Comparison of ENCODE assay signal across 8 cellular contexts in the genomic region with DNA sequence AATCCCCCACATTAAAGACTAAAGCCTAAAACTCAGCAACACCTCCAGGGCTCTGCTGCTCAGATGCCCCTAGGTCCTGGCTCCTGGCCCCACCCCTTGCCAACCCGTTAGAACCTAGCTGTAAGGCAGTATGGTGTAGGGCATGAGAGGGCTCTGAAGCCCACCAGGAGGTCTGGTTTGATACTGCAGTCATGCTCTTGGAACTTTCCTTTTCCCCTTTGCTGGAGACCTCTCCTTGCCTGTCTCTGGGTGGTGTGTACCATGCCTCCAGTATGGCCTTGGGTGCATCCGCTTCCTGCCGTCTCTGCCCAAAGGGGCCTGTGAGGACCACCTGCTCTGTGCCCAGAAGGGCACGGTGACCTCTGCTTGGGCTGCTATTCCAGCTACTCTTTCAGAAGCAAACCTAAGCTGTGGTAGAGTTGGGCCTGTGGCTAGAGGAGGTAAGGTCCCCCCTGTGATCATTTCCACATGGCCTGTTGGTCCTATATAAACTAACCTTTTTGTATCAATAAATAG. TPM values are rescaled to one million over a fixed set of nuclear protein-coding genes. Genes with fewer than 3 reads are reported as not detected.
DNase-seq lines count a peak whose midpoint lies in the region; ATAC-seq and TF ChIP-seq lines count a peak whose summit lies in the region.

No MANE protein-coding gene starts in this region.

- peaks cover 6% of the 10 kb centered on the region for H3K27me3 Mint-ChIP-seq in CD4-positive, CD25-positive, alpha-beta regulatory T cell
- H3K27me3 Mint-ChIP-seq in chondrocyte (ENCODE audit: low read depth) (no peaks in the 10 kb centered on the region), neural crest cell (ENCODE audit: low read depth) (no peaks in the 10 kb centered on the region)

- peaks cover 76% of the 10 kb centered on the region for H3K4me1 ChIP-seq in CD4-positive, CD25-positive, alpha-beta regulatory T cell (ENCODE audit: control insufficient read depth, insufficient read depth, low read length, poor library complexity, severe bottlenecking)
- H3K4me1 ChIP-seq in KMS-11 (ENCODE audit: low read depth, poor library complexity, severe bottlenecking) = peaks cover 64% of the 10 kb centered on the region

- H3K9me3 ChIP-seq in CD4-positive, CD25-positive, alpha-beta regulatory T cell (ENCODE audit: control insufficient read depth in 2 of 2, low read length in 2 of 2) = no peaks in the 10 kb centered on the region
- no peaks in the 10 kb centered on the region for H3K9me3 ChIP-seq in WERI-Rb-1 (ENCODE audit: severe bottlenecking)

- peaks cover 12 to 70% (median 56%) of the 10 kb centered on the region in 4 donors for H3K4me1 Mint-ChIP-seq in CD4-positive, CD25-positive, alpha-beta regulatory T cell
- H3K4me1 Mint-ChIP-seq in chondrocyte (ENCODE audit: low read depth) (peaks cover 68% of the 10 kb centered on the region), neural crest cell (peaks cover 68% of the 10 kb centered on the region)

- H3K36me3 ChIP-seq in CD4-positive, CD25-positive, alpha-beta regulatory T cell (ENCODE audit: control insufficient read depth, insufficient read depth, low read length) = peaks cover 8% of the 10 kb centered on the region
- H3K36me3 ChIP-seq in KMS-11 (ENCODE audit: insufficient read depth) (no peaks in the 10 kb centered on the region), WERI-Rb-1 (peaks cover 56% of the 10 kb centered on the region)

- peaks cover 24% of the 10 kb centered on the region for H4K20me1 ChIP-seq in KMS-11 (ENCODE audit: insufficient read depth)

- peak overlapping the region; percentile 98 for H3K4me3 ChIP-seq in CD4-positive, CD25-positive, alpha-beta regulatory T cell (ENCODE audit: low read depth, low read length)
- H3K4me3 ChIP-seq in KMS-11 (IDR thresholded peaks at IDR 0.05; ENCODE audit: insufficient read depth, low read depth, low read length) (no peak overlapping the region), WERI-Rb-1 (ENCODE audit: low read depth, low read length) (no peak overlapping the region)

- H3K27ac Mint-ChIP-seq in CD4-positive, CD25-positive, alpha-beta regulatory T cell = peak overlapping the region; percentile 89 to 95 (median 90)
- H3K27ac Mint-ChIP-seq in chondrocyte (ENCODE audit: unreplicated experiment) (peak overlapping the region; percentile 18), neural crest cell (ENCODE audit: unreplicated experiment) (no peak overlapping the region)

- DNase-seq in CD4-positive, CD25-positive, alpha-beta regulatory T cell = no peak
- no peak for DNase-seq in chondrocyte (ENCODE audit: low spot score)
- no peak for DNase-seq in neural crest cell (ENCODE audit: low read depth, low spot score)
- no peak for DNase-seq in activated gamma-delta T cell treated with Interleukin-2 at 50 U/mL for 16 hours
- no peak for DNase-seq in central memory CD4-positive, alpha-beta T cell
- no peak for DNase-seq in WERI-Rb-1
- DNase-seq in activated CD4-positive, CD25-positive, alpha-beta regulatory T cell (lab: John Stamatoyannopoulos, UW) = no peak

- H3K27me3 ChIP-seq in CD4-positive, CD25-positive, alpha-beta regulatory T cell (ENCODE audit: control insufficient read depth, insufficient read depth, low read length) = no peaks in the 10 kb centered on the region
- no peaks in the 10 kb centered on the region for H3K27me3 ChIP-seq in KMS-11 (ENCODE audit: insufficient read depth, low read depth)
- H3K27me3 ChIP-seq in WERI-Rb-1 (ENCODE audit: insufficient read depth, low read depth, severe bottlenecking) = no peaks in the 10 kb centered on the region

- H3K9me3 Mint-ChIP-seq in CD4-positive, CD25-positive, alpha-beta regulatory T cell = peaks cover 0 to 2% (median 0%) of the 10 kb centered on the region in 7 donors
- no peaks in the 10 kb centered on the region for H3K9me3 Mint-ChIP-seq in chondrocyte (ENCODE audit: low read depth)
- no peaks in the 10 kb centered on the region for H3K9me3 Mint-ChIP-seq in neural crest cell

- H3K27ac ChIP-seq in CD4-positive, CD25-positive, alpha-beta regulatory T cell (ENCODE audit: insufficient read depth, low read length, poor library complexity, severe bottlenecking) = peak overlapping the region; percentile 70
- H3K27ac ChIP-seq in KMS-11 = no peak overlapping the region
- no peak overlapping the region for H3K27ac ChIP-seq in WERI-Rb-1

- H2AFZ ChIP-seq in KMS-11 (ENCODE audit: low read depth) = no peak overlapping the region

- peaks cover 12% of the 10 kb centered on the region for H3K36me3 Mint-ChIP-seq in CD4-positive, CD25-positive, alpha-beta regulatory T cell
- H3K36me3 Mint-ChIP-seq in chondrocyte (ENCODE audit: low read depth) (peaks cover 1% of the 10 kb centered on the region), neural crest cell (ENCODE audit: low read depth) (peaks cover 2% of the 10 kb centered on the region)

- no peak for ATAC-seq in CD4-positive, CD25-positive, alpha-beta regulatory T cell (ENCODE audit: low read depth in 2 of 2)

- H3K4me2 ChIP-seq in KMS-11 = peak overlapping the region; percentile 80; the same call in 1 of the 2 replicates

- no peak for TF ChIP-seq CTCF in KMS-11 (conservative IDR thresholded peaks at IDR 0.05; ENCODE audit: low read depth, low read length)
- no peak for TF ChIP-seq CTCF in chondrocyte (IDR thresholded peaks at IDR 0.05)
- no peak for TF ChIP-seq CTCF in neural crest cell (conservative IDR thresholded peaks at IDR 0.05)
- no peak for TF ChIP-seq CTCF in WERI-Rb-1 (IDR thresholded peaks at IDR 0.05; ENCODE audit: low read depth, low read length)

- peaks cover 70% of the 10 kb centered on the region for H3K79me2 ChIP-seq in KMS-11 (ENCODE audit: insufficient read depth, low read depth)

- peak overlapping the region; percentile 89 to 96 (median 93) for H3K4me3 Mint-ChIP-seq in CD4-positive, CD25-positive, alpha-beta regulatory T cell
- peak overlapping the region; percentile 79 for H3K4me3 Mint-ChIP-seq in chondrocyte (ENCODE audit: unreplicated experiment)
- H3K4me3 Mint-ChIP-seq in neural crest cell = peak overlapping the region; percentile 95

- H3K9ac ChIP-seq in KMS-11 = no peak overlapping the region

RNA-seq across cellular contexts. Expression of a gene that starts 3.5 kb away (rescaled TPM):
- total RNA-seq in CD4-positive, CD25-positive, alpha-beta regulatory T cell = 66.5 TPM
- polyA plus RNA-seq in CD4-positive, CD25-positive, alpha-beta regulatory T cell = 1 to 10 TPM in 2 of 4 donors, under 1 TPM in 2; 0.74 to 3.2 (median 1.0) TPM
- total RNA-seq in chondrocyte (21.5 to 28.2 TPM (median 21.7 TPM) in 3 replicates), neural crest cell (39.3 and 41.2 TPM in 2 replicates)
